In the genomic region with DNA sequence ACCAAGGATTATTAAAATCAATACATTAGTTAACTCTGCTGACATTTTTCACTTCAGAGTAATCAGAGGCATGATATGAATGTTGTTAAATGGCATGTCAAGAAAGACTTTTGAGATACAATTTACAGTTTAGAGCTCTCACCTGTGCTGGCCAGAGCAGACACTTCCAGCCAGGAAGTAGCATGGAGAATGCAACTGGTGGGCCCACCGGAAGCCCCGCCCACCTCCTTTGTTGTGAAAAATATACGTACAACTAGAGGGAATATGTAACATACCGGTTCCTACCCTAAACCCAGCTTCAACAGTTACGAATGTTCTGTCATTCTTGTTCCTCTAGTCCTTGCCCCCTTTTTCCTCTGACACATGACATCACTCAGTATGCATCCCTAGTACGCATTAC, we compare ENCODE assay signal across 11 cellular contexts.
DNase-seq lines count a peak whose midpoint lies in the region; ATAC-seq and TF ChIP-seq lines count a peak whose summit lies in the region.
"Had no signal": no experiment of that assay in that cellular context is flagged by ENCODE, and none has a peak within 500 bp of the region (broad histone marks: within the 10 kb centered on the region; RNA-seq: fewer than 3 reads in every experiment).

No MANE protein-coding gene starts in this region.

- no peak for TF ChIP-seq CTCF in CD8-positive, alpha-beta T cell (IDR thresholded peaks at IDR 0.05)
- TF ChIP-seq CTCF in colonic mucosa (IDR thresholded peaks at IDR 0.05) (no peak), progenitor cell of endocrine pancreas (IDR thresholded peaks at IDR 0.05; ENCODE audit: unreplicated experiment) (no peak)

- H3K36me3 ChIP-seq in CD8-positive, alpha-beta T cell (ENCODE audit: insufficient read depth, low read length), result peaks cover 15% of the 10 kb centered on the region
- H3K36me3 ChIP-seq in colonic mucosa, result no peaks in the 10 kb centered on the region
- H3K36me3 ChIP-seq: cardiac muscle cell had no signal

- peak; percentile 25 for ATAC-seq in CD8-positive, alpha-beta T cell
- no peak for ATAC-seq in GM18502 (IDR thresholded peaks at IDR 0.05; ENCODE audit: poor library complexity, unreplicated experiment)

- intact Hi-C loops in CD8-positive, alpha-beta T cell (cut with DNase I, micrococcal nuclease), result loop anchor here (1.0 to 10.0 kb wide), 6 partner anchors 13 to 580 kb away; a partner anchor contains a TSS
- intact Hi-C loops in colonic mucosa (cut with DNase I), result no loop called here

- H3K27ac ChIP-seq in CD8-positive, alpha-beta T cell (ENCODE audit: low read depth, low read length), result peak overlapping the region; percentile 30
- peak overlapping the region; percentile 45 for H3K27ac ChIP-seq in colonic mucosa
- H3K27ac ChIP-seq: cardiac muscle cell had no signal

- POLR2A ChIA-PET in CD8-positive, alpha-beta T cell (lab: Charles Lee), result interaction anchor here (0.8 to 2.0 kb wide), 8 partner anchors 11 to 86 kb away, joined by 3 to 18 read pairs (median 3); a partner anchor contains a TSS

- no peaks in the 10 kb centered on the region for H3K27me3 ChIP-seq in CD8-positive, alpha-beta T cell (ENCODE audit: insufficient read depth, low read length)
- H3K27me3 ChIP-seq in colonic mucosa, result no peaks in the 10 kb centered on the region
- H3K27me3 ChIP-seq: cardiac muscle cell had no signal

- H3K9me3 ChIP-seq in CD8-positive, alpha-beta T cell (ENCODE audit: low read length), result no peaks in the 10 kb centered on the region
- H3K9me3 ChIP-seq in colonic mucosa, result no peaks in the 10 kb centered on the region

- CTCF ChIA-PET in CD8-positive, alpha-beta T cell (lab: Charles Lee), result interaction anchor here (0.7 to 2.6 kb wide), 9 partner anchors 13 to 258 kb away, joined by 3 to 9 read pairs (median 3); a partner anchor contains a TSS

- H3K9ac ChIP-seq in colonic mucosa (ENCODE audit: low read depth in 2 of 2, low read length in 2 of 2), result no peak overlapping the region

- peaks cover 43% of the 10 kb centered on the region for H3K4me1 ChIP-seq in CD8-positive, alpha-beta T cell (ENCODE audit: insufficient read depth, low read length)
- H3K4me1 ChIP-seq in colonic mucosa, result peaks cover 16% of the 10 kb centered on the region

- no peaks in the 10 kb centered on the region for H3K27me3 Mint-ChIP-seq in CD8-positive, alpha-beta T cell (ENCODE audit: low read depth)
- H3K27me3 Mint-ChIP-seq in progenitor cell of endocrine pancreas, result no peaks in the 10 kb centered on the region

- H3K36me3 Mint-ChIP-seq in CD8-positive, alpha-beta T cell, result peaks cover 61% of the 10 kb centered on the region
- H3K36me3 Mint-ChIP-seq in progenitor cell of endocrine pancreas (ENCODE audit: insufficient read depth), result peaks cover 20% of the 10 kb centered on the region

- H3K4me3 ChIP-seq in CD8-positive, alpha-beta T cell (ENCODE audit: low read depth, low read length), result peak overlapping the region; percentile 17
- no peak overlapping the region for H3K4me3 ChIP-seq in colonic mucosa
- H3K4me3 ChIP-seq: cardiac muscle cell had no signal

- peaks cover 47% of the 10 kb centered on the region for H3K4me1 Mint-ChIP-seq in CD8-positive, alpha-beta T cell (ENCODE audit: low read depth)
- peaks cover 12% of the 10 kb centered on the region for H3K4me1 Mint-ChIP-seq in progenitor cell of endocrine pancreas (ENCODE audit: low read depth)
- H3K4me1 Mint-ChIP-seq: neural crest cell had no signal

- peak overlapping the region; percentile 89 for H3K27ac Mint-ChIP-seq in CD8-positive, alpha-beta T cell
- H3K27ac Mint-ChIP-seq in progenitor cell of endocrine pancreas, result peak overlapping the region; percentile 89

- H3K9me3 Mint-ChIP-seq in CD8-positive, alpha-beta T cell, result no peaks in the 10 kb centered on the region
- H3K9me3 Mint-ChIP-seq in progenitor cell of endocrine pancreas (ENCODE audit: low read depth), result no peaks in the 10 kb centered on the region
- H3K9me3 Mint-ChIP-seq: neural crest cell had no signal

- peak overlapping the region; percentile 66 for H3K4me3 Mint-ChIP-seq in CD8-positive, alpha-beta T cell
- H3K4me3 Mint-ChIP-seq in progenitor cell of endocrine pancreas (ENCODE audit: low read depth), result no peak overlapping the region
- H3K4me3 Mint-ChIP-seq: neural crest cell had no signal

- peak in 5 of 7 experiments; percentile 9 to 55 (median 34) for DNase-seq in CD8-positive, alpha-beta T cell
- DNase-seq in T follicular helper cell (ENCODE audit: low read depth), result peak; percentile 24
- no peak for DNase-seq in colonic mucosa
- no peak for DNase-seq in progenitor cell of endocrine pancreas (ENCODE audit: low spot score, unreplicated experiment)
- DNase-seq in NCI-H82 treated with DMSO at 0.1 percent for 48 hours (lab: John Stamatoyannopoulos, UW; ENCODE audit: unreplicated experiment), result no peak
- no peak for DNase-seq in HPDE6-E6E7 (ENCODE audit: extremely low spot score)
- DNase-seq in amygdala (lab: John Stamatoyannopoulos, UW), result no peak
- DNase-seq: NCI-H524 treated with DMSO at 0.1 percent for 48 hours had no signal

Comparison
In these comparisons a context has a peak if more than half of its experiments do, and no peak if none do; other contexts are left out.
1. DNase-seq: peak in CD8-positive, alpha-beta T cell (5 of 7) and T follicular helper cell (single experiment); none in colonic mucosa (single experiment), progenitor cell of endocrine pancreas (single experiment), NCI-H82 treated with DMSO at 0.1 percent for 48 hours (single experiment), HPDE6-E6E7 (single experiment) and amygdala (0 of 56).